In genomic region chr14:88541324-88541723, GRCh38 we compare ENCODE assay signal across 23 cellular contexts. TPM values are rescaled to one million over a fixed set of nuclear protein-coding genes. Genes with fewer than 3 reads are reported as not detected.
"Had no signal": no experiment of that assay in that cellular context is flagged by ENCODE, and none has a peak within 500 bp of the region (broad histone marks: within the 10 kb centered on the region; RNA-seq: fewer than 3 reads in every experiment).

No MANE protein-coding gene starts in this region.

- FAIRE-seq: endometrium, small intestine had no signal

- ATAC-seq: activated CD4-positive, CD25-positive, alpha-beta regulatory T cell treated with anti-CD3 and anti-CD28 coated beads, Interleukin-2, amount 50 U/mL, for 24 hours; activated T-cell treated with anti-CD3 and anti-CD28 coated beads, Interleukin-2, amount 50 U/mL, for 72 hours; left cardiac atrium; naive thymus-derived CD4-positive, alpha-beta T cell; sciatic nerve; stimulated activated naive B cell treated with anti-CD40 and anti-IgM and Interleukin-4, amounts not matched to agents 10 μg/mL and 1 μg/mL and 100 μg/mL, for 72 hours had no signal

- DNase-seq: activated CD4-positive, alpha-beta memory T cell treated with anti-CD3 and anti-CD28 coated beads, Interleukin-2, amount 10 ng/mL, durations not matched to agents 7 days and 5 days; activated CD4-positive, alpha-beta T cell treated with anti-CD3 and anti-CD28 coated beads, Interleukin-2, amount 10 ng/mL, durations not matched to agents 24 days and 14 days; activated effector memory CD4-positive, alpha-beta T cell treated with Interleukin-2 at 50 U/mL for 16 hours; activated naive CD4-positive, alpha-beta T cell treated with anti-CD3 and anti-CD28 coated beads for 36 hours; activated naive CD8-positive, alpha-beta T cell treated with anti-CD3 and anti-CD28 coated beads, Interleukin-2, amount 10 ng/mL, durations not matched to agents 7 days and 5 days; activated T-cell treated with anti-CD3 and anti-CD28 coated beads, Interleukin-2, amount 50 U/mL, for 72 hours; amniotic stem cell; cerebellar nuclear complex; cortex of kidney; foreskin melanocyte; hippocampal formation; left cardiac atrium; mesendoderm; naive thymus-derived CD4-positive, alpha-beta T cell; occipital lobe; posterior cingulate gyrus; small intestine; stimulated activated CD4-positive, alpha-beta T cell treated with anti-CD3 and anti-CD28 coated beads, Interleukin-15, amount 100 ng/mL, for 24 hours; stimulated activated naive B cell treated with anti-CD40 and anti-IgM and Interleukin-4, amounts not matched to agents 10 μg/mL and 1 μg/mL and 100 μg/mL, for 72 hours; trophoblast cell had no signal

RNA-seq across cellular contexts. Expression of gene PTPN21, which starts 13.5 kb away (rescaled TPM):
- total RNA-seq: activated CD4-positive, alpha-beta memory T cell treated with anti-CD3 and anti-CD28 coated beads, Interleukin-2, amount 10 ng/mL, durations not matched to agents 7 days and 5 days; activated naive CD8-positive, alpha-beta T cell treated with anti-CD3 and anti-CD28 coated beads, Interleukin-2, amount 10 ng/mL, durations not matched to agents 7 days and 5 days had no signal
- polyA plus RNA-seq: naive thymus-derived CD4-positive, alpha-beta T cell had no signal
